ENCODE assay signal across 10 cellular contexts in the genomic region with DNA sequence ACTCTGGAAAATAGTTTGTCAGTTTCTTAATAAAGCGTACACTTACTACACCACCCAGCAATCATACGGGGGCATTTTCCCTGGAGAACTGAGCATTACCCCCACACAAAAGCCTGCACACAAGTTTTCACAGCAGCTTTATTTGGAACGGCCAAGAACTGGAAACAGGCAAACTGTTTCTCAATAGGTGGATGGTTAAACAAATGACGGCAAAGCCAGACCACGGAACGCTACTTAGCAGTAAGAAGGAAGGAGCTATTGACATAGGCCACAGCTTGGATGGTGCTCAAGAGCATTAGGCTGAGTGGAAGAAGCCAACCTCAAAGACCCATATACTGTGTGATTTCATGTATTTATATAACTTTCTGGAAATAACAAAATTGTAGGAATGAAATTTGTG. TPM values are rescaled to one million over a fixed set of nuclear protein-coding genes. Genes with fewer than 3 reads are reported as not detected.
DNase-seq lines count a peak whose midpoint lies in the region; ATAC-seq and TF ChIP-seq lines count a peak whose summit lies in the region.
"Had no signal": no experiment of that assay in that cellular context is flagged by ENCODE, and none has a peak within 500 bp of the region (broad histone marks: within the 10 kb centered on the region; RNA-seq: fewer than 3 reads in every experiment).

No MANE protein-coding gene starts in this region.

- H3K27me3 ChIP-seq in upper lobe of right lung: no peaks in the 10 kb centered on the region
- H3K27me3 ChIP-seq: neural progenitor cell had no signal

- intact Hi-C loops in upper lobe of right lung (cut with DNase I): no loop called here

- no peak overlapping the region for H3K4me3 ChIP-seq in fibroblast of villous mesenchyme (ENCODE audit: low read depth, low read length)
- no peak overlapping the region for H3K4me3 ChIP-seq in upper lobe of right lung
- H3K4me3 ChIP-seq: neural progenitor cell had no signal

- peak; percentile 76 for ATAC-seq in upper lobe of right lung
- ATAC-seq in activated CD4-positive, CD25-positive, alpha-beta regulatory T cell treated with anti-CD3 and anti-CD28 coated beads, Interleukin-2, amount 50 U/mL, for 24 hours: no peak

- H3K36me3 ChIP-seq in upper lobe of right lung: no peaks in the 10 kb centered on the region
- H3K36me3 ChIP-seq: neural progenitor cell had no signal

- H3K27ac ChIP-seq in upper lobe of right lung: peak overlapping the region; percentile 68
- H3K27ac ChIP-seq: neural progenitor cell had no signal

- no peak for TF ChIP-seq CTCF in fibroblast of villous mesenchyme (IDR thresholded peaks at IDR 0.05; ENCODE audit: insufficient read depth, low read depth, low read length)
- no peak for TF ChIP-seq CTCF in upper lobe of right lung (IDR thresholded peaks at IDR 0.05)

- DNase-seq in NCI-H510A treated with DMSO at 0.1 percent for 48 hours (lab: John Stamatoyannopoulos, UW) (peak; percentile 57), NCI-H510A (lab: John Stamatoyannopoulos, UW) (no peak), SW480 (ENCODE audit: low spot score) (peak; percentile 64), fibroblast of villous mesenchyme (ENCODE audit: low read depth) (peak; percentile 85), upper lobe of right lung (no peak), NCI-H1930 (lab: John Stamatoyannopoulos, UW) (no peak), GM19238 (ENCODE audit: insufficient read length, low spot score) (no peak)
- DNase-seq: substantia nigra had no signal

- no peaks in the 10 kb centered on the region for H3K9me3 ChIP-seq in upper lobe of right lung

- peaks cover 22% of the 10 kb centered on the region for H3K4me1 ChIP-seq in upper lobe of right lung
- H3K4me1 ChIP-seq: neural progenitor cell had no signal

RNA-seq across cellular contexts. Expression of a gene that starts 9.0 kb away (rescaled TPM):
- total RNA-seq in fibroblast of villous mesenchyme (2.2 and 2.9 TPM in 2 replicates), upper lobe of right lung (154 TPM)

Comparison
In these comparisons a context has a peak if more than half of its experiments do, and no peak if none do; other contexts are left out.
1. DNase-seq: peak in NCI-H510A treated with DMSO at 0.1 percent for 48 hours (single experiment), SW480 (single experiment) and fibroblast of villous mesenchyme (single experiment); none in NCI-H510A (single experiment), upper lobe of right lung (single experiment), NCI-H1930 (0 of 2) and GM19238 (single experiment).
2. RNA of a gene that starts 9.0 kb away (total RNA-seq): 154 TPM in upper lobe of right lung (single experiment); 2.2 to 2.9 TPM in fibroblast of villous mesenchyme; every median in the first group is over 10 times any median in the second.